9 cellular contexts compared by ENCODE assay signal in genomic region chr11:2825886-2826678, GRCh38. TPM values are rescaled to one million over a fixed set of nuclear protein-coding genes. Genes with fewer than 3 reads are reported as not detected.
A peak's percentile ranks its signal among the peaks of the same experiment; 100 is the strongest.
DNase-seq lines count a peak whose midpoint lies in the region; ATAC-seq and TF ChIP-seq lines count a peak whose summit lies in the region.
"Had no signal": no experiment of that assay in that cellular context is flagged by ENCODE, and none has a peak within 500 bp of the region (broad histone marks: within the 10 kb centered on the region; RNA-seq: fewer than 3 reads in every experiment).

No MANE protein-coding gene starts in this region.

- POLR2A ChIA-PET in CD8-positive, alpha-beta T cell (lab: Charles Lee), result no interaction called here

- no peak for TF ChIP-seq CTCF in brain microvascular endothelial cell (IDR thresholded peaks at IDR 0.05; ENCODE audit: low read depth, low read length, missing control alignments)
- no peak for TF ChIP-seq CTCF in stomach (IDR thresholded peaks at IDR 0.05)
- TF ChIP-seq CTCF in CD8-positive, alpha-beta T cell (IDR thresholded peaks at IDR 0.05), result no peak

- H3K27ac ChIP-seq in brain microvascular endothelial cell, result peak overlapping the region; percentile 90
- peak overlapping the region; percentile 74 for H3K27ac ChIP-seq in layer of hippocampus (ENCODE audit: low read depth, low read length)
- H3K27ac ChIP-seq in stomach, result peak overlapping the region; percentile 41 to 87 (median 86)
- H3K27ac ChIP-seq in CD8-positive, alpha-beta T cell (ENCODE audit: low read depth, low read length), result no peak overlapping the region
- H3K27ac ChIP-seq: KMS-11 had no signal

- CTCF ChIA-PET in CD8-positive, alpha-beta T cell (lab: Charles Lee), result no interaction called here

- peaks cover 4% of the 10 kb centered on the region for H3K27me3 Mint-ChIP-seq in CD8-positive, alpha-beta T cell (ENCODE audit: low read depth)

- no peaks in the 10 kb centered on the region for H3K27me3 ChIP-seq in brain microvascular endothelial cell (replicated peaks)
- no peaks in the 10 kb centered on the region for H3K27me3 ChIP-seq in layer of hippocampus (ENCODE audit: control insufficient read depth, insufficient read depth, low read length)
- no peaks in the 10 kb centered on the region for H3K27me3 ChIP-seq in stomach
- H3K27me3 ChIP-seq in CD8-positive, alpha-beta T cell (ENCODE audit: insufficient read depth, low read length), result no peaks in the 10 kb centered on the region

- H3K4me1 ChIP-seq in stomach, result peaks cover 20 to 37% (median 28%) of the 10 kb centered on the region in 4 donors
- H3K4me1 ChIP-seq in CD8-positive, alpha-beta T cell (ENCODE audit: insufficient read depth, low read length), result no peaks in the 10 kb centered on the region

- no peak overlapping the region for H3K4me3 Mint-ChIP-seq in CD8-positive, alpha-beta T cell

- H3K4me1 Mint-ChIP-seq in CD8-positive, alpha-beta T cell (ENCODE audit: low read depth), result peaks cover 5% of the 10 kb centered on the region

- no peak for ATAC-seq in CD8-positive, alpha-beta T cell

- 43 to 68% (median 52%) methylated on average over 13 to 29 of the region's 29 CpGs for WGBS in stomach, 5 donors

- intact Hi-C loops in stomach (cut with DNase I; ENCODE audit: low total_unique reads), result no loop called here
- intact Hi-C loops in CD8-positive, alpha-beta T cell (cut with DNase I, micrococcal nuclease), result no loop called here

- peaks cover 24% of the 10 kb centered on the region for H3K9me3 Mint-ChIP-seq in CD8-positive, alpha-beta T cell

- TF ChIP-seq POLR2A in stomach (IDR thresholded peaks at IDR 0.05), result no peak

- H3K27ac Mint-ChIP-seq in CD8-positive, alpha-beta T cell, result no peak overlapping the region

- in situ Hi-C loops in brain microvascular endothelial cell (cut with HindIII; ENCODE audit: low pct_ligation_motif_present, low sequenced_read_pairs), result no loop called here

- TF ChIP-seq EP300 in Ishikawa (IDR thresholded peaks at IDR 0.05; ENCODE audit: borderline replicate concordance), result peak; percentile 74
- no peak for TF ChIP-seq EP300 in stomach (IDR thresholded peaks at IDR 0.05)

- H3K9me3 ChIP-seq in stomach, result peaks cover 0 to 28% (median 16%) of the 10 kb centered on the region in 4 donors
- no peaks in the 10 kb centered on the region for H3K9me3 ChIP-seq in CD8-positive, alpha-beta T cell (ENCODE audit: low read length)

- peak; percentile 95 for DNase-seq in brain microvascular endothelial cell
- no peak for DNase-seq in stomach
- no peak for DNase-seq in NCI-H187 (lab: John Stamatoyannopoulos, UW)
- no peak for DNase-seq in CD8-positive, alpha-beta T cell
- no peak for DNase-seq in activated T-cell treated with anti-CD3 and anti-CD28 coated beads, Interleukin-2, amount 50 U/mL, for 48 hours
- DNase-seq in NCI-H1436 treated with DMSO at 0.1 percent for 48 hours (lab: John Stamatoyannopoulos, UW), result no peak

- no peak overlapping the region for H3K4me3 ChIP-seq in brain microvascular endothelial cell (ENCODE audit: low read depth, low read length)
- peak overlapping the region in 2 of 4 donors; percentile 0 to 1 for H3K4me3 ChIP-seq in stomach
- H3K4me3 ChIP-seq in CD8-positive, alpha-beta T cell (ENCODE audit: low read depth, low read length), result no peak overlapping the region

- TF ChIP-seq RAD21 in Ishikawa (IDR thresholded peaks at IDR 0.05; ENCODE audit: low read depth), result peak; percentile 16; the same call in 1 of the 2 replicates

- H3K36me3 ChIP-seq in brain microvascular endothelial cell (replicated peaks), result no peaks in the 10 kb centered on the region
- H3K36me3 ChIP-seq in stomach, result no peaks in the 10 kb centered on the region
- no peaks in the 10 kb centered on the region for H3K36me3 ChIP-seq in CD8-positive, alpha-beta T cell (ENCODE audit: insufficient read depth, low read length)

- H3K36me3 Mint-ChIP-seq in CD8-positive, alpha-beta T cell, result peaks cover 33% of the 10 kb centered on the region

TF ChIP-seq in Ishikawa, 13 proteins besides CTCF, POLR2A, EP300 and RAD21:
- TF ChIP-seq CREB1 (IDR thresholded peaks at IDR 0.05; ENCODE audit: low read depth) (peak; percentile 65), TAF1 (IDR thresholded peaks at IDR 0.05; ENCODE audit: low read depth) (no peak), FOXM1 (IDR thresholded peaks at IDR 0.05; ENCODE audit: borderline replicate concordance, low read depth) (no peak; the same call in 1 of the 2 replicates), YY1 (IDR thresholded peaks at IDR 0.05; ENCODE audit: low read depth) (no peak), USF1 (IDR thresholded peaks at IDR 0.05) (no peak), CEBPB (IDR thresholded peaks at IDR 0.05) (peak; percentile 96), TEAD4 (IDR thresholded peaks at IDR 0.05) (peak; percentile 84), ZBTB7A (IDR thresholded peaks at IDR 0.05; ENCODE audit: low read depth) (peak; percentile 56; the same call in 1 of the 2 replicates), EGR1 (IDR thresholded peaks at IDR 0.05) (no peak), MAX (IDR thresholded peaks at IDR 0.05) (peak; percentile 14; the same call in 1 of the 2 replicates), TCF12 (IDR thresholded peaks at IDR 0.05; ENCODE audit: low read depth) (peak; percentile 88), NFIC (IDR thresholded peaks at IDR 0.05) (peak; percentile 73), REST (IDR thresholded peaks at IDR 0.05; ENCODE audit: low read depth) (no peak; the same call in 1 of the 2 replicates)
TF ChIP-seq in Ishikawa: peak in this region for 7.

RNA-seq across cellular contexts. Expression of gene CDKN1C, which starts 59.5 kb away (rescaled TPM):
- 10 to 100 TPM; 10.5 to 99.1 (median 14.2) TPM for total RNA-seq in stomach
- polyA plus RNA-seq in stomach, result 10 to 100 TPM; 41.7 to 51.0 (median 42.9) TPM
- total RNA-seq in CD8-positive, alpha-beta T cell, result 1 to 10 TPM; 2.5 to 3.6 TPM
